In genomic region chr15:60373745-60374144, GRCh38 we compare ENCODE assay signal across 11 cellular contexts. TPM values are rescaled to one million over a fixed set of nuclear protein-coding genes. Genes with fewer than 3 reads are reported as not detected.
DNase-seq lines count a peak whose midpoint lies in the region; ATAC-seq and TF ChIP-seq lines count a peak whose summit lies in the region.
"Had no signal": no experiment of that assay in that cellular context is flagged by ENCODE, and none has a peak within 500 bp of the region (broad histone marks: within the 10 kb centered on the region; RNA-seq: fewer than 3 reads in every experiment).

No MANE protein-coding gene starts in this region.

- H3K36me3 ChIP-seq in BE2C (peaks cover 21% of the 10 kb centered on the region), RWPE2 (ENCODE audit: low read depth) (peaks cover 97% of the 10 kb centered on the region), fibroblast of lung (ENCODE audit: control insufficient read depth, insufficient read depth, low read length) (peaks cover 28% of the 10 kb centered on the region)

- H3K79me2 ChIP-seq in fibroblast of lung (ENCODE audit: control insufficient read depth, insufficient read depth, low read length): peaks cover 87% of the 10 kb centered on the region

- H4K20me1 ChIP-seq in fibroblast of lung (ENCODE audit: control insufficient read depth, extremely low read depth, insufficient read depth, low read length): peaks cover 12% of the 10 kb centered on the region

- H3K27ac ChIP-seq in RWPE2 (ENCODE audit: poor library complexity, severe bottlenecking) (peak overlapping the region; percentile 99), fibroblast of lung (ENCODE audit: insufficient read depth, low read length) (peak overlapping the region; percentile 93)

- no peak for DNase-seq in BE2C
- DNase-seq in RWPE2 (ENCODE audit: low spot score): no peak
- no peak for DNase-seq in fibroblast of lung (ENCODE audit: low read depth in 2 of 2)
- DNase-seq in progenitor cell of endocrine pancreas (ENCODE audit: low spot score, unreplicated experiment): no peak
- DNase-seq in H4 (ENCODE audit: low spot score): no peak
- DNase-seq in lower leg skin (ENCODE audit: low spot score in 2 of 2): no peak
- DNase-seq: activated T-cell treated with anti-CD3 and anti-CD28 coated beads, Interleukin-2, amount 50 U/mL, for 4 hours; dermis blood vessel endothelial cell; T1000 had no signal

- H3K4me2 ChIP-seq in fibroblast of lung (ENCODE audit: extremely low read depth, insufficient read depth, low read length): no peak overlapping the region

- intact Hi-C loops in lower leg skin (cut with DNase I; ENCODE audit: low total_unique reads): no loop called here

- TF ChIP-seq CTCF in BE2C (IDR thresholded peaks at IDR 0.05; ENCODE audit: low read depth, low read length) (no peak), RWPE2 (IDR thresholded peaks at IDR 0.05; ENCODE audit: poor library complexity, severe bottlenecking) (no peak), fibroblast of lung (conservative IDR thresholded peaks at IDR 0.05 in 1 of 2, IDR thresholded peaks at IDR 0.05 in 1 of 2; ENCODE audit: low read depth in 1 of 2, low read length in 2 of 2) (no peak), progenitor cell of endocrine pancreas (IDR thresholded peaks at IDR 0.05; ENCODE audit: unreplicated experiment) (no peak), lower leg skin (IDR thresholded peaks at IDR 0.05) (no peak)

- H3K4me3 ChIP-seq in BE2C (ENCODE audit: low read depth, low read length): peak overlapping the region; percentile 0; the same call in 1 of the 2 replicates
- no peak overlapping the region for H3K4me3 ChIP-seq in RWPE2 (ENCODE audit: severe bottlenecking)
- H3K4me3 ChIP-seq in fibroblast of lung (replicated peaks in 1 of 4; ENCODE audit: control extremely low read depth in 1 of 4, insufficient read depth in 1 of 4, low read depth in 3 of 4, low read length in 4 of 4): no peak overlapping the region
- H3K4me3 ChIP-seq in lower leg skin (ENCODE audit: low read depth, poor library complexity, severe bottlenecking): no peak overlapping the region

- peak overlapping the region; percentile 95 for H3K27ac Mint-ChIP-seq in progenitor cell of endocrine pancreas

- H3K4me1 Mint-ChIP-seq in progenitor cell of endocrine pancreas (ENCODE audit: low read depth): peaks cover 44% of the 10 kb centered on the region

- ATAC-seq in RWPE2 (ENCODE audit: low read depth): no peak
- no peak for ATAC-seq in GM19324 (IDR thresholded peaks at IDR 0.05; ENCODE audit: low FRiP score, unreplicated experiment)
- no peak for ATAC-seq in GM18511 (IDR thresholded peaks at IDR 0.05; ENCODE audit: unreplicated experiment)
- ATAC-seq: activated T-cell treated with anti-CD3 and anti-CD28 coated beads, Interleukin-2, amount 50 U/mL, for 4 hours had no signal

- H3K9me3 Mint-ChIP-seq in progenitor cell of endocrine pancreas (ENCODE audit: low read depth): no peaks in the 10 kb centered on the region
- H3K9me3 Mint-ChIP-seq: activated T-cell treated with anti-CD3 and anti-CD28 coated beads, Interleukin-2, amount 50 U/mL, for 4 hours had no signal

- H3K27me3 ChIP-seq in BE2C: no peaks in the 10 kb centered on the region
- H3K27me3 ChIP-seq in RWPE2 (ENCODE audit: insufficient read depth, poor library complexity, severe bottlenecking): no peaks in the 10 kb centered on the region
- H3K27me3 ChIP-seq in fibroblast of lung (ENCODE audit: control insufficient read depth, insufficient read depth, low read length): no peaks in the 10 kb centered on the region

- H3K36me3 Mint-ChIP-seq in progenitor cell of endocrine pancreas (ENCODE audit: insufficient read depth): peaks cover 29% of the 10 kb centered on the region

- no peak for TF ChIP-seq POLR2A in lower leg skin (IDR thresholded peaks at IDR 0.05)

- H3K4me1 ChIP-seq in BE2C: peaks cover 57% of the 10 kb centered on the region
- H3K4me1 ChIP-seq in RWPE2 (ENCODE audit: insufficient read depth, poor library complexity, severe bottlenecking): peaks cover 97% of the 10 kb centered on the region
- H3K4me1 ChIP-seq in fibroblast of lung (ENCODE audit: control insufficient read depth, extremely low read depth, insufficient read depth, low read length): peaks cover 59% of the 10 kb centered on the region

- no peak overlapping the region for H3K4me3 Mint-ChIP-seq in progenitor cell of endocrine pancreas (ENCODE audit: low read depth)
- H3K4me3 Mint-ChIP-seq: activated T-cell treated with anti-CD3 and anti-CD28 coated beads, Interleukin-2, amount 50 U/mL, for 4 hours had no signal

- H3K9me3 ChIP-seq in BE2C (no peaks in the 10 kb centered on the region), RWPE2 (ENCODE audit: severe bottlenecking) (no peaks in the 10 kb centered on the region), fibroblast of lung (ENCODE audit: control insufficient read depth, insufficient read depth, low read depth, low read length) (no peaks in the 10 kb centered on the region)

- no peak overlapping the region for H3K9ac ChIP-seq in fibroblast of lung (ENCODE audit: insufficient read depth, low read length)

- WGBS in lower leg skin, 2 donors: 46 to 51% methylated on average over 2 of the region's 2 CpGs

- H3K27me3 Mint-ChIP-seq in progenitor cell of endocrine pancreas: no peaks in the 10 kb centered on the region

- no peak overlapping the region for H2AFZ ChIP-seq in fibroblast of lung (ENCODE audit: low read length)

RNA-seq across cellular contexts. Expression of gene ANXA2, which starts 24.0 kb away (rescaled TPM):
- 333 TPM for polyA plus RNA-seq in BE2C (2012; ENCODE audit: insufficient read depth, insufficient read length, low read depth)
- total RNA-seq in fibroblast of lung (1,250 and 2,754 TPM in 2 replicates), progenitor cell of endocrine pancreas (311 and 366 TPM in 2 replicates), lower leg skin (1,000 to 10,000 TPM; 1,272 to 1,552 (median 1,345) TPM)
- polyA plus RNA-seq in fibroblast of lung: 4,872 and 6,648 TPM in 2 replicates
- polyA plus RNA-seq in fibroblast of lung (2012): 3,157 and 3,880 TPM in 2 replicates
- 1,485 and 1,743 TPM in 2 replicates for polyA minus RNA-seq in fibroblast of lung (ENCODE audit: low replicate concordance)
- 2,749 and 2,975 TPM in 2 replicates for total RNA-seq in H4 (2014; rRNA removed; shearing (Covaris generic))
